ENCODE assay signal across 25 cellular contexts in genomic region chr2:169714699-169715098, GRCh38. TPM values are rescaled to one million over a fixed set of nuclear protein-coding genes. Genes with fewer than 3 reads are reported as not detected.
A peak's percentile ranks its signal among the peaks of the same experiment; 100 is the strongest.
DNase-seq lines count a peak whose midpoint lies in the region; ATAC-seq and TF ChIP-seq lines count a peak whose summit lies in the region.
"Had no signal": no experiment of that assay in that cellular context is flagged by ENCODE, and none has a peak within 500 bp of the region (broad histone marks: within the 10 kb centered on the region; RNA-seq: fewer than 3 reads in every experiment).

No MANE protein-coding gene starts in this region.

- no peaks in the 10 kb centered on the region for H3K36me3 Mint-ChIP-seq in activated naive CD4-positive, alpha-beta T cell treated with anti-CD3 and anti-CD28 coated beads, Interleukin-2, amount 50 U/mL, for 72 hours

- intact Hi-C loops in prostate gland (cut with DNase I) (no loop called here), mucosa of descending colon (cut with DNase I, micrococcal nuclease) (no loop called here)

- no peak overlapping the region for H3K4me2 ChIP-seq in GM23248 (ENCODE audit: unreplicated experiment)

- H3K9me2 ChIP-seq in GM23248 (ENCODE audit: insufficient read depth), result no peaks in the 10 kb centered on the region

- DNase-seq in GM23248, result peak; percentile 40
- DNase-seq in activated naive CD4-positive, alpha-beta T cell treated with anti-CD3 and anti-CD28 coated beads, Interleukin-2, amount 50 U/mL, for 72 hours (ENCODE audit: low spot score in 2 of 2), result no peak
- DNase-seq in prostate gland (ENCODE audit: low spot score), result no peak
- no peak for DNase-seq in mucosa of descending colon
- DNase-seq: activated CD8-positive, alpha-beta memory T cell treated with anti-CD3 and anti-CD28 coated beads, Interleukin-2, amount 50 U/mL, for 4 hours; aorta; mesendoderm; NCI-H2029 treated with DMSO at 0.1 percent for 48 hours; ovary had no signal

- H3K4me3 ChIP-seq in ACC112 (ENCODE audit: low read depth, low read length), result peak overlapping the region; percentile 71; the same call in 1 of the 2 replicates
- H3K4me3 ChIP-seq in GM23248, result no peak overlapping the region
- peak overlapping the region; percentile 66 to 71 for H3K4me3 ChIP-seq in duodenal mucosa (ENCODE audit: low read depth in 1 of 2, low read length in 2 of 2)
- peak overlapping the region; percentile 33 to 57 for H3K4me3 ChIP-seq in muscle layer of duodenum (ENCODE audit: low read depth in 1 of 2, low read length in 2 of 2)
- peak overlapping the region in 1 of 2 donors; percentile 36 for H3K4me3 ChIP-seq in prostate gland
- no peak overlapping the region for H3K4me3 ChIP-seq in mucosa of descending colon
- H3K4me3 ChIP-seq: cardiac muscle cell had no signal

- WGBS in GM23248 (ENCODE audit: low coverage in 1 of 2, low lambda C conversion rate in 2 of 2, missing lambda C conversion rate in 2 of 2), 2 experiments, result 57% methylated on average over 6 of the region's 6 CpGs
- WGBS in prostate gland, result 82% methylated on average over 6 of the region's 6 CpGs

- no peaks in the 10 kb centered on the region for H3F3A ChIP-seq in GM23248 (ENCODE audit: insufficient read depth)

- H3K79me2 ChIP-seq in ACC112 (ENCODE audit: control insufficient read depth, insufficient read depth, low read length, unreplicated experiment), result no peaks in the 10 kb centered on the region
- no peaks in the 10 kb centered on the region for H3K79me2 ChIP-seq in GM23248 (ENCODE audit: insufficient read depth)

- no peaks in the 10 kb centered on the region for H3K36me3 ChIP-seq in ACC112 (ENCODE audit: insufficient read depth, low read length)
- no peaks in the 10 kb centered on the region for H3K36me3 ChIP-seq in GM23248 (ENCODE audit: low read depth)
- no peaks in the 10 kb centered on the region for H3K36me3 ChIP-seq in duodenal mucosa (ENCODE audit: control insufficient read depth in 1 of 2, insufficient read depth in 2 of 2, low read length in 2 of 2)
- no peaks in the 10 kb centered on the region for H3K36me3 ChIP-seq in muscle layer of duodenum (ENCODE audit: control insufficient read depth in 1 of 2, insufficient read depth in 2 of 2, low read length in 2 of 2)
- H3K36me3 ChIP-seq in prostate gland, result no peaks in the 10 kb centered on the region
- H3K36me3 ChIP-seq in mucosa of descending colon (ENCODE audit: low read depth), result no peaks in the 10 kb centered on the region
- H3K36me3 ChIP-seq: cardiac muscle cell, ovary, stomach, upper lobe of left lung had no signal

- H3K4me1 ChIP-seq in ACC112 (ENCODE audit: control insufficient read depth, insufficient read depth, low read length, unreplicated experiment) (peaks cover 19% of the 10 kb centered on the region), GM23248 (ENCODE audit: insufficient read depth) (peaks cover 12% of the 10 kb centered on the region), duodenal mucosa (ENCODE audit: control insufficient read depth in 1 of 2, insufficient read depth in 2 of 2, low read length in 2 of 2) (peaks cover 64 to 68% of the 10 kb centered on the region in 2 donors), muscle layer of duodenum (ENCODE audit: control insufficient read depth in 1 of 2, insufficient read depth in 2 of 2, low read length in 2 of 2) (peaks cover 13 to 28% of the 10 kb centered on the region in 2 donors), prostate gland (replicated peaks) (no peaks in the 10 kb centered on the region), mucosa of descending colon (ENCODE audit: low read depth) (peaks cover 62% of the 10 kb centered on the region)

- no peak for ATAC-seq in activated naive CD4-positive, alpha-beta T cell treated with anti-CD3 and anti-CD28 coated beads, Interleukin-2, amount 50 U/mL, for 72 hours
- ATAC-seq in HG03378 (IDR thresholded peaks at IDR 0.05; ENCODE audit: unreplicated experiment) (no peak), mucosa of descending colon (no peak)
- ATAC-seq: activated T-helper 17 cell treated with anti-CD3 and anti-CD28 coated beads, Interleukin-2, amount 50 U/mL, for 72 hours; HCT116 had no signal

- H3K9me3 ChIP-seq in GM23248 (ENCODE audit: low read depth) (no peaks in the 10 kb centered on the region), duodenal mucosa (ENCODE audit: control insufficient read depth in 1 of 2, low read length in 2 of 2) (no peaks in the 10 kb centered on the region), muscle layer of duodenum (ENCODE audit: control insufficient read depth in 1 of 2, low read length in 2 of 2) (no peaks in the 10 kb centered on the region), prostate gland (no peaks in the 10 kb centered on the region), mucosa of descending colon (no peaks in the 10 kb centered on the region)
- H3K9me3 ChIP-seq: ovary, stomach, upper lobe of left lung had no signal

- H4K20me1 ChIP-seq in GM23248 (ENCODE audit: insufficient read depth), result no peaks in the 10 kb centered on the region

- no peaks in the 10 kb centered on the region for H3K9me3 Mint-ChIP-seq in activated naive CD4-positive, alpha-beta T cell treated with anti-CD3 and anti-CD28 coated beads, Interleukin-2, amount 50 U/mL, for 72 hours
- H3K9me3 Mint-ChIP-seq: activated naive CD4-positive, alpha-beta T cell treated with anti-CD3 and anti-CD28 coated beads, Interleukin-2, amount 50 U/mL, for 24 hours; activated T-helper 17 cell treated with anti-CD3 and anti-CD28 coated beads, Interleukin-2, amount 50 U/mL, for 72 hours; T-helper 2 cell treated with Interferon-gamma antibody and Interleukin-4, amounts not matched to agents 5 μg/mL and 100 μg/mL, for 36 hours had no signal

- in situ Hi-C loops in GM23248 (cut with MboI), result no loop called here

- H3K9ac ChIP-seq in GM23248 (no peak overlapping the region), duodenal mucosa (ENCODE audit: low read depth in 1 of 2, low read length in 2 of 2) (no peak overlapping the region)

- H2AFZ ChIP-seq in ACC112 (ENCODE audit: low read length, unreplicated experiment) (no peak overlapping the region), GM23248 (no peak overlapping the region)

- TF ChIP-seq CTCF in prostate gland (IDR thresholded peaks at IDR 0.05) (no peak), mucosa of descending colon (IDR thresholded peaks at IDR 0.05) (no peak)

- no peak for TF ChIP-seq POLR2A in prostate gland (IDR thresholded peaks at IDR 0.05)

- H3K27ac ChIP-seq in ACC112 (ENCODE audit: low read depth, low read length), result no peak overlapping the region
- no peak overlapping the region for H3K27ac ChIP-seq in GM23248
- no peak overlapping the region for H3K27ac ChIP-seq in duodenal mucosa (ENCODE audit: low read depth, low read length)
- H3K27ac ChIP-seq in muscle layer of duodenum (ENCODE audit: low read length), result no peak overlapping the region
- no peak overlapping the region for H3K27ac ChIP-seq in prostate gland
- H3K27ac ChIP-seq: ovary had no signal

- H3K27me3 ChIP-seq in ACC112 (ENCODE audit: insufficient read depth, low read length) (no peaks in the 10 kb centered on the region), GM23248 (replicated peaks; ENCODE audit: insufficient read depth) (no peaks in the 10 kb centered on the region), duodenal mucosa (ENCODE audit: control insufficient read depth in 1 of 2, insufficient read depth in 2 of 2, low read length in 2 of 2) (no peaks in the 10 kb centered on the region), muscle layer of duodenum (ENCODE audit: low read depth, low read length) (no peaks in the 10 kb centered on the region), prostate gland (replicated peaks; ENCODE audit: insufficient read depth) (no peaks in the 10 kb centered on the region)
- H3K27me3 ChIP-seq: cardiac muscle cell, ovary, stomach, upper lobe of left lung had no signal

- H3K27ac Mint-ChIP-seq in activated naive CD4-positive, alpha-beta T cell treated with anti-CD3 and anti-CD28 coated beads, Interleukin-2, amount 50 U/mL, for 72 hours, result no peak overlapping the region
- H3K27ac Mint-ChIP-seq: activated naive CD4-positive, alpha-beta T cell treated with anti-CD3 and anti-CD28 coated beads, Interleukin-2, amount 50 U/mL, for 24 hours; activated T-helper 17 cell treated with anti-CD3 and anti-CD28 coated beads, Interleukin-2, amount 50 U/mL, for 72 hours; IgD-negative memory B cell; T-helper 2 cell treated with Interferon-gamma antibody and Interleukin-4, amounts not matched to agents 5 μg/mL and 100 μg/mL, for 36 hours had no signal

RNA-seq across cellular contexts. Expression of gene KLHL23, which starts 18.9 kb away (rescaled TPM):
- total RNA-seq in GM23248 (2014; rRNA removed; shearing (Covaris generic)), result 0.38 and 1.7 TPM in 2 replicates
- polyA plus RNA-seq in GM23248 (2016; fragmentation: Nextera tagmentation; extraction: Ambion mirVana), result 0.26 and 0.62 TPM in 2 replicates
- total RNA-seq in activated naive CD4-positive, alpha-beta T cell treated with anti-CD3 and anti-CD28 coated beads, Interleukin-2, amount 50 U/mL, for 72 hours, result 1 to 10 TPM; 1.1 to 9.3 TPM
- total RNA-seq in prostate gland (10 to 100 TPM; 15.8 to 22.8 TPM), mucosa of descending colon (10 to 100 TPM; 12.1 to 57.4 (median 13.1) TPM)

RNA-seq across cellular contexts. Expression of gene PHOSPHO2, which starts 20.4 kb away (rescaled TPM):
- 0.86 and 2.4 TPM in 2 replicates for total RNA-seq in GM23248 (2014; rRNA removed; shearing (Covaris generic))
- 3.6 and 3.8 TPM in 2 replicates for polyA plus RNA-seq in GM23248 (2016; fragmentation: Nextera tagmentation; extraction: Ambion mirVana)
- 1 to 10 TPM; 1.4 to 3.4 TPM for total RNA-seq in activated naive CD4-positive, alpha-beta T cell treated with anti-CD3 and anti-CD28 coated beads, Interleukin-2, amount 50 U/mL, for 72 hours
- 10 to 100 TPM; 11.9 to 17.4 TPM for total RNA-seq in prostate gland
- total RNA-seq in mucosa of descending colon, result 10 to 100 TPM in 2 of 3 donors, 1 to 10 TPM in 1; 7.3 to 11.4 (median 10.7) TPM

RNA-seq across cellular contexts. Expression of gene CFAP210, which starts 20.5 kb away (rescaled TPM):
- total RNA-seq in GM23248 (2014; rRNA removed; shearing (Covaris generic)), result not detected in 2 replicates
- 0.11 TPM in 1 of 2 replicates, not detected in the other for polyA plus RNA-seq in GM23248 (2016; fragmentation: Nextera tagmentation; extraction: Ambion mirVana)
- total RNA-seq in activated naive CD4-positive, alpha-beta T cell treated with anti-CD3 and anti-CD28 coated beads, Interleukin-2, amount 50 U/mL, for 72 hours, result not detected
- total RNA-seq in prostate gland (1 to 10 TPM in 1 of 2 donors, under 1 TPM in 1; 0.27 to 1.0 TPM), mucosa of descending colon (not detected)
- total RNA-seq: A172; activated T-helper 17 cell treated with anti-CD3 and anti-CD28 coated beads, Interleukin-2, amount 50 U/mL, for 72 hours; cardiac muscle cell; Daoy; M059J had no signal
- polyA plus RNA-seq: BJ, IgD-negative memory B cell had no signal

Comparison
In these comparisons a context has a peak if more than half of its experiments do, and no peak if none do; other contexts are left out.
1. H3K4me3 ChIP-seq: peak in ACC112 (single experiment), duodenal mucosa (2 of 2) and muscle layer of duodenum (2 of 2); none in GM23248 (single experiment) and mucosa of descending colon (single experiment).